Comparison of ENCODE assay signal across 8 cellular contexts in the genomic region with DNA sequence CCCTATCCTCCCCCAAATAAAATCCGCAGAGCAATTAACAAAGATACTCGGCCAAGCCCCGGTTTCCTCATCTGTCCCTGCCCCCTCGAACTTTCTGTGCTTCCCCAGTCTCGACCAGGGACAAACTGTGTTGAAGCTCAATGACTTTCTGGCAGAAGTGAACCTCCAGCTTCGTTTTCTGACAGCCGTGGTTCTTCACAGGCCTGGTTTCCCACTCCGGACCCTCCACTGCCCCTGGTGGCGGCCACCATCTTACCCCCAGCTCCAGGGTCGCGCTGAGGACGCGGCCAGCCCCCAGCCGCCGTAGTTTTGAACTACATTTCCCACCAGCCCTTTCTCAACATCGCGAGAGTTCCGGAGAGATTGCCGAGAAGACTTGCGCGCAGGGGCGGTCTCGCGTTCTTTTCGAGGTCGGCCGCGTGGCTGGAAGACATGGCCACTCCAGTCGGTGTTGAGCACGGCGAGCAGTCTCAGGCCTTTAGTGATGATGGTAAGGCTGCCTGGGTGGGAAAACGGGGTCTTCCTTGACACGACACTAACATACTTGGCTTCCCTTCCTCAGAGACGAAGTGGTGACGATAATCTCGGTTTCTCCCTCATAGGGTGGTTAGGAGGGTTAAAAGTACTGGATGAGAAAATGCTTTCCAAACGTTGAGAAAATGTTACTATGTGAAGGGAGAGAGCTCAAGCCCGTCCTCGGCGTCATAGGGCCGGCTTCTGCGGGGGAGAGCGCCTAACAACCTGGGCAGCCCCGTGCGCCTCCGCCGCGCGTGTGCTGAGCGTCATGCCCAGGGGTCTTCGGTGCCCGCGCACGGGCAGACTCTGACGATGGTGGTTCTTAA. TPM values are rescaled to one million over a fixed set of nuclear protein-coding genes. Genes with fewer than 3 reads are reported as not detected.
A peak's percentile ranks its signal among the peaks of the same experiment; 100 is the strongest.
DNase-seq lines count a peak whose midpoint lies in the region; ATAC-seq and TF ChIP-seq lines count a peak whose summit lies in the region.

No MANE protein-coding gene starts in this region.

- peak; percentile 53 for TF ChIP-seq CTCF in OCI-LY3 (IDR thresholded peaks at IDR 0.05; ENCODE audit: low read depth, low read length)
- peak; percentile 47 for TF ChIP-seq CTCF in epithelial cell of proximal tubule (conservative IDR thresholded peaks at IDR 0.05; ENCODE audit: low read depth, low read length)

- H3K27ac ChIP-seq in OCI-LY3 (ENCODE audit: low read length) = peak overlapping the region; percentile 75

- H3K4me3 ChIP-seq in OCI-LY3 (ENCODE audit: low read length) (peak overlapping the region; percentile 93), epithelial cell of proximal tubule (ENCODE audit: low read depth, low read length) (peak overlapping the region; percentile 92)

- H3K4me1 ChIP-seq in OCI-LY3 (ENCODE audit: low read length) = peaks cover 32% of the 10 kb centered on the region

- peak overlapping the region; percentile 90 for H2AFZ ChIP-seq in OCI-LY3 (ENCODE audit: low read depth, low read length)

- H3K79me2 ChIP-seq in OCI-LY3 (ENCODE audit: low read length) = peaks cover 58% of the 10 kb centered on the region

- peak overlapping the region; percentile 98 for H3K9ac ChIP-seq in OCI-LY3 (ENCODE audit: low read length)

- no peaks in the 10 kb centered on the region for H3K9me3 ChIP-seq in OCI-LY3 (ENCODE audit: insufficient read depth, low read length)

- peak; percentile 71 for ATAC-seq in GM21528 (IDR thresholded peaks at IDR 0.05; ENCODE audit: low FRiP score, unreplicated experiment)

- H3K4me2 ChIP-seq in OCI-LY3 (ENCODE audit: low read length) = peak overlapping the region; percentile 99

- peaks cover 39% of the 10 kb centered on the region for H3K36me3 ChIP-seq in OCI-LY3 (replicated peaks; ENCODE audit: low read depth, low read length)

- no peaks in the 10 kb centered on the region for H3K27me3 ChIP-seq in OCI-LY3 (ENCODE audit: low read depth, low read length)

- H4K20me1 ChIP-seq in OCI-LY3 (ENCODE audit: insufficient read depth, low read length) = peaks cover 38% of the 10 kb centered on the region

- DNase-seq in DMS153 (lab: John Stamatoyannopoulos, UW) (peak; percentile 92), HuH-7.5 (ENCODE audit: low spot score) (peak; percentile 55), activated T-cell treated with anti-CD3 and anti-CD28 coated beads for 4 hours (peak; percentile 92), epithelial cell of proximal tubule (ENCODE audit: low read depth) (peak; percentile 76), mucosa of gallbladder (ENCODE audit: low spot score) (peak; percentile 97)
- DNase-seq in stimulated activated CD8-positive, alpha-beta memory T cell treated with anti-CD3 and anti-CD28 coated beads, Interleukin-4, amount 100 ng/mL, for 24 hours (ENCODE audit: low read depth) = peak; percentile 89

RNA-seq across cellular contexts. Expression of gene PRCD, which starts 17.7 kb away (rescaled TPM):
- total RNA-seq in epithelial cell of proximal tubule = 0.22 and 5.8 TPM in 2 replicates
- 4.3 TPM for total RNA-seq in mucosa of gallbladder

RNA-seq across cellular contexts. Expression of gene CYGB, which starts 20.1 kb away (rescaled TPM):
- total RNA-seq in epithelial cell of proximal tubule (10.2 and 49.9 TPM in 2 replicates), mucosa of gallbladder (14.7 TPM)

RNA-seq across cellular contexts. Expression of gene ST6GALNAC2, which starts 28.1 kb away (rescaled TPM):
- total RNA-seq in epithelial cell of proximal tubule = 1.4 and 2.9 TPM in 2 replicates
- total RNA-seq in mucosa of gallbladder = 2.4 TPM

RNA-seq across cellular contexts. Expression of gene RHBDF2, which starts 56.4 kb away (rescaled TPM):
- total RNA-seq in epithelial cell of proximal tubule (35.2 and 101 TPM in 2 replicates), mucosa of gallbladder (48.8 TPM)

Comparison
In these comparisons a context has a peak if more than half of its experiments do, and no peak if none do; other contexts are left out.
1. Peak in every context shown above with its lines: DNase-seq, ATAC-seq, H3K4me3 ChIP-seq and H3K27ac ChIP-seq.